In the genomic region with DNA sequence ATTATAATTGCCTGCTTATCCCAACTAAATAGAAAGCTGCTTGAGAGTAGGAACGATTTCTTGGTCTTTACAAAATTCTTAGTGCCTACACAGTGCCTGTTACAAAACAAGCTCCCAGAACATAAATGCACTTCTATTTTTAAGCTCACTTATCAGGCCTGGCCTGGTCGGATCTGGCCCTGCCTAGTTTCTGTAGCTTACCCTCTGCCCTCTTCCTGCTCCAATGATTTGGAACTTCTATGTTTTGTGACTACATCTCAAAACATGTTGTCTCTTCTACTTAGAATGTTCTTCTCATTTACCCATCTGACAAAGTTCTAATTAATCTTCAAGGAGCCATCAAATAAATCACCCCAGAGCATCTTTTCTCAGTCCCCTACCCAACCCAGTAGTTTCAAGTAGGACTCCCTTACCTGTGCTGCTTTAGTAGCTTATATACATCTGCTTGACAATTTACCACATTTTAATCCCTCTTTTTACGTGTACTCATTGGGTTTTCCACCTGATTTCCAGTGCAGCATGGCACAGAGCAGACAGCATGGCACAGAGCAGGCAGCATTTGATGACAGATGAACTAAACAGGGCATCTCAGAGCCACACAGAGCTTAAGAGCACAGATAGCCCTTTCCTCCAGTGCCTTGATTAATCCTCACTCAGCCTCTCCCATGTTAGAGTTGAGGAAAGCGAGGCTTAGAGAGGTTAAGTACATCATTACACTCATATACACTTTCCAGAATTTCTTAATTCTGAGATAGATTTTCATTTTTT, we compare ENCODE assay signal across 21 cellular contexts.
"Had no signal": no experiment of that assay in that cellular context is flagged by ENCODE, and none has a peak within 500 bp of the region (broad histone marks: within the 10 kb centered on the region; RNA-seq: fewer than 3 reads in every experiment).

No MANE protein-coding gene starts in this region.

- H3K36me3 ChIP-seq: esophagus squamous epithelium, transverse colon, WERI-Rb-1 had no signal

- ATAC-seq: activated CD4-positive, alpha-beta T cell treated with anti-CD3 and anti-CD28 coated beads for 36 hours; activated T-cell treated with anti-CD3 and anti-CD28 coated beads, Interleukin-2, amount 50 U/mL, for 4 hours; left lobe of liver; natural killer cell; T-cell had no signal

- H3K4me3 ChIP-seq: esophagus squamous epithelium, transverse colon had no signal

- H3K9ac ChIP-seq: SK-N-SH had no signal

- DNase-seq: activated CD4-positive, alpha-beta memory T cell treated with anti-CD3 and anti-CD28 coated beads, Interleukin-2, amount 10 ng/mL, durations not matched to agents 7 days and 5 days; activated CD4-positive, alpha-beta T cell treated with anti-CD3 and anti-CD28 coated beads for 36 hours; activated gamma-delta T cell; activated T-cell treated with anti-CD3 and anti-CD28 coated beads, Interleukin-2, amount 50 U/mL, for 4 hours; amniotic stem cell; cortex of kidney; effector CD4-positive, alpha-beta T cell; esophagus squamous epithelium; natural killer cell; retina; SK-N-SH; stimulated activated CD4-positive, alpha-beta T cell treated with anti-CD3 and anti-CD28 coated beads, Interleukin-4, amount 100 ng/mL, for 4 hours; stimulated activated CD8-positive, alpha-beta memory T cell treated with anti-CD3 and anti-CD28 coated beads, Interleukin-4, amount 100 ng/mL, for 48 hours; stimulated activated naive CD4-positive, alpha-beta T cell treated with Interleukin-2 at 50 U/mL for 16 hours; substantia nigra; T-cell; T1000; transverse colon; WERI-Rb-1 had no signal

- H3K4me2 ChIP-seq: SK-N-SH had no signal

- H3K27me3 ChIP-seq: esophagus squamous epithelium, neutrophil, transverse colon had no signal

- H3K27ac ChIP-seq: esophagus squamous epithelium, neutrophil, transverse colon, WERI-Rb-1 had no signal

- H3K9me3 ChIP-seq: esophagus squamous epithelium, neutrophil, SK-N-SH, transverse colon had no signal
